Comparison of ENCODE assay signal across 17 cellular contexts in genomic region chr9:124752967-124753366, GRCh38. TPM values are rescaled to one million over a fixed set of nuclear protein-coding genes. Genes with fewer than 3 reads are reported as not detected.
A peak's percentile ranks its signal among the peaks of the same experiment; 100 is the strongest.
DNase-seq lines count a peak whose midpoint lies in the region; TF ChIP-seq lines count a peak whose summit lies in the region.
"Had no signal": no experiment of that assay in that cellular context is flagged by ENCODE, and none has a peak within 500 bp of the region (broad histone marks: within the 10 kb centered on the region; RNA-seq: fewer than 3 reads in every experiment).

No MANE protein-coding gene starts in this region.

- no CpG with 5 or more reads among the region's 1 CpG for WGBS in mesenchymal stem cell
- 68 to 70% methylated on average over 1 of the region's 1 CpG for WGBS in esophagus squamous epithelium, 2 donors

- H2AFZ ChIP-seq in mesenchymal stem cell (ENCODE audit: low read depth, low read length): no peak overlapping the region

- peak overlapping the region; percentile 55 for H3K27ac ChIP-seq in HUES48 (ENCODE audit: low read depth, low read length)
- H3K27ac ChIP-seq in mesenchymal stem cell (ENCODE audit: low read length, poor library complexity, severe bottlenecking): peak overlapping the region; percentile 24
- no peak overlapping the region for H3K27ac ChIP-seq in esophagus squamous epithelium
- H3K27ac ChIP-seq: neutrophil, suprapubic skin had no signal

- no peaks in the 10 kb centered on the region for H3K36me3 ChIP-seq in HUES48 (ENCODE audit: control insufficient read depth, insufficient read depth, low read length)
- H3K36me3 ChIP-seq in mesenchymal stem cell (ENCODE audit: control insufficient read depth in 1 of 2, insufficient read depth in 2 of 2, low read depth in 1 of 2, low read length in 2 of 2): no peaks in the 10 kb centered on the region
- no peaks in the 10 kb centered on the region for H3K36me3 ChIP-seq in esophagus squamous epithelium
- H3K36me3 ChIP-seq: neutrophil, suprapubic skin had no signal

- no peak overlapping the region for H2BK12ac ChIP-seq in mesenchymal stem cell (ENCODE audit: low read length in 2 of 2)

- no peak overlapping the region for H2AK5ac ChIP-seq in mesenchymal stem cell (ENCODE audit: low read length, severe bottlenecking)

- no peak overlapping the region for H3K4me3 ChIP-seq in HUES48 (ENCODE audit: low read depth, low read length)
- no peak overlapping the region for H3K4me3 ChIP-seq in astrocyte of the spinal cord (ENCODE audit: low read depth, low read length)
- no peak overlapping the region for H3K4me3 ChIP-seq in mesenchymal stem cell (ENCODE audit: insufficient read depth in 1 of 2, low read depth in 1 of 2, low read length in 2 of 2)
- no peak overlapping the region for H3K4me3 ChIP-seq in esophagus squamous epithelium
- H3K4me3 ChIP-seq: GM12878, lung, suprapubic skin had no signal

- no peak overlapping the region for H2BK5ac ChIP-seq in mesenchymal stem cell (ENCODE audit: low read depth, low read length, poor library complexity, severe bottlenecking)

- H3K4me2 ChIP-seq in mesenchymal stem cell (ENCODE audit: low read length, poor library complexity, severe bottlenecking): no peak overlapping the region

- no peaks in the 10 kb centered on the region for H3K27me3 ChIP-seq in HUES48 (ENCODE audit: control insufficient read depth, insufficient read depth, low read length)
- H3K27me3 ChIP-seq in mesenchymal stem cell (ENCODE audit: control insufficient read depth in 1 of 2, insufficient read depth in 1 of 2, low read length in 2 of 2): peaks cover 0 to 27% of the 10 kb centered on the region in 2 experiments
- H3K27me3 ChIP-seq in esophagus squamous epithelium: peaks cover 0 to 53% (median 0%) of the 10 kb centered on the region in 4 donors
- H3K27me3 ChIP-seq: neutrophil had no signal

- no peak overlapping the region for H3K23ac ChIP-seq in mesenchymal stem cell (ENCODE audit: low read length in 2 of 2)

- TF ChIP-seq CTCF in astrocyte of the spinal cord (IDR thresholded peaks at IDR 0.05; ENCODE audit: low read depth, low read length): no peak
- TF ChIP-seq CTCF in esophagus squamous epithelium (IDR thresholded peaks at IDR 0.05): no peak

- in situ Hi-C loops in astrocyte of the spinal cord (cut with HindIII; ENCODE audit: low sequenced_read_pairs): no loop called here
- in situ Hi-C loops in G401 (cut with HindIII; ENCODE audit: low sequenced_read_pairs): loop anchor here (25.0 kb wide), 1 partner anchor 134 kb away; no protein-coding TSS in a partner anchor

- no peaks in the 10 kb centered on the region for H3K9me3 ChIP-seq in HUES48 (ENCODE audit: control insufficient read depth, insufficient read depth, low read length)
- H3K9me3 ChIP-seq in mesenchymal stem cell (ENCODE audit: control insufficient read depth, low read length): no peaks in the 10 kb centered on the region
- no peaks in the 10 kb centered on the region for H3K9me3 ChIP-seq in esophagus squamous epithelium
- H3K9me3 ChIP-seq: neutrophil, suprapubic skin had no signal

- intact Hi-C loops in esophagus squamous epithelium (cut with DNase I): no loop called here

- H4K91ac ChIP-seq in mesenchymal stem cell (ENCODE audit: low read length): no peak overlapping the region

- H4K8ac ChIP-seq in mesenchymal stem cell (ENCODE audit: low read length): no peak overlapping the region

- TF ChIP-seq POLR2A in esophagus squamous epithelium (IDR thresholded peaks at IDR 0.05): no peak

- H3K14ac ChIP-seq in mesenchymal stem cell (ENCODE audit: low read length in 2 of 2): no peak overlapping the region

- H3K9ac ChIP-seq in HUES48 (ENCODE audit: low read depth, low read length): no peak overlapping the region
- H3K9ac ChIP-seq in mesenchymal stem cell (ENCODE audit: low read length): no peak overlapping the region

- H3K18ac ChIP-seq in mesenchymal stem cell (ENCODE audit: low read depth in 1 of 2, low read length in 2 of 2): no peak overlapping the region

- H3K79me1 ChIP-seq in mesenchymal stem cell (replicated peaks; ENCODE audit: low read length, poor library complexity, severe bottlenecking): peaks cover 12% of the 10 kb centered on the region

- H2BK120ac ChIP-seq in mesenchymal stem cell (ENCODE audit: low read depth, low read length): no peak overlapping the region

- H3K4me1 ChIP-seq in HUES48 (ENCODE audit: control insufficient read depth, insufficient read depth, low read length) (peaks cover 61% of the 10 kb centered on the region), mesenchymal stem cell (ENCODE audit: control insufficient read depth, insufficient read depth, low read depth, low read length) (no peaks in the 10 kb centered on the region), esophagus squamous epithelium (no peaks in the 10 kb centered on the region)
- H3K4me1 ChIP-seq: suprapubic skin had no signal

- DNase-seq in AG08395 (ENCODE audit: low spot score) (peak; percentile 76), astrocyte of the spinal cord (ENCODE audit: low read depth, low spot score) (peak; percentile 78), mesenchymal stem cell (no peak), esophagus squamous epithelium (lab: John Stamatoyannopoulos, UW) (no peak), NCI-H1436 treated with DMSO at 0.1 percent for 48 hours (lab: John Stamatoyannopoulos, UW) (no peak), NCI-H2029 (lab: John Stamatoyannopoulos, UW) (no peak), G401 (ENCODE audit: low spot score) (no peak)
- DNase-seq: activated CD8-positive, alpha-beta T cell treated with anti-CD3 and anti-CD28 coated beads, Interleukin-2, amount 10 ng/mL, durations not matched to agents 7 days and 5 days; activated gamma-delta T cell; NCI-H1417 treated with DMSO at 0.1 percent for 48 hours; NCI-H526 treated with DMSO at 0.1 percent for 48 hours; Right ventricle myocardium superior had no signal

- no peak overlapping the region for H2BK15ac ChIP-seq in mesenchymal stem cell (ENCODE audit: low read depth, poor library complexity, severe bottlenecking)

- no peak overlapping the region for H3K4ac ChIP-seq in mesenchymal stem cell (ENCODE audit: low read depth in 1 of 2, low read length in 2 of 2)

RNA-seq across cellular contexts. Expression of gene NR6A1, which starts 18.1 kb away (rescaled TPM):
- polyA plus RNA-seq in mesenchymal stem cell (2013, experiment 1 of 2): 0.66 TPM
- 0.74 TPM for polyA plus RNA-seq in mesenchymal stem cell (2013, experiment 2 of 2)
- 1 to 10 TPM; 1.9 to 4.0 (median 2.7) TPM for total RNA-seq in esophagus squamous epithelium
- 25.4 and 32.1 TPM in 2 replicates for total RNA-seq in G401 (2014; rRNA removed; shearing (Covaris generic))

RNA-seq across cellular contexts. Expression of gene OLFML2A, which starts 24.0 kb away (rescaled TPM):
- 14.3 TPM for polyA plus RNA-seq in mesenchymal stem cell (2013, experiment 1 of 2)
- 14.4 TPM for polyA plus RNA-seq in mesenchymal stem cell (2013, experiment 2 of 2)
- total RNA-seq in esophagus squamous epithelium: 10 to 100 TPM in 3 of 4 donors, 1 to 10 TPM in 1; 9.0 to 21.7 (median 13.6) TPM
- 9.4 and 12.0 TPM in 2 replicates for total RNA-seq in G401 (2014; rRNA removed; shearing (Covaris generic))
- total RNA-seq: activated CD8-positive, alpha-beta T cell treated with anti-CD3 and anti-CD28 coated beads, Interleukin-2, amount 10 ng/mL, durations not matched to agents 7 days and 5 days had no signal

Comparison
In these comparisons a context has a peak if more than half of its experiments do, and no peak if none do; other contexts are left out.
1. DNase-seq: peak in AG08395 (single experiment) and astrocyte of the spinal cord (single experiment); none in mesenchymal stem cell (single experiment), esophagus squamous epithelium (single experiment), NCI-H1436 treated with DMSO at 0.1 percent for 48 hours (single experiment), NCI-H2029 (single experiment) and G401 (single experiment).
2. H3K27ac ChIP-seq: peak in HUES48 (single experiment) and mesenchymal stem cell (single experiment); none in esophagus squamous epithelium (0 of 4).